ENCODE assay signal across 26 cellular contexts in the genomic region with DNA sequence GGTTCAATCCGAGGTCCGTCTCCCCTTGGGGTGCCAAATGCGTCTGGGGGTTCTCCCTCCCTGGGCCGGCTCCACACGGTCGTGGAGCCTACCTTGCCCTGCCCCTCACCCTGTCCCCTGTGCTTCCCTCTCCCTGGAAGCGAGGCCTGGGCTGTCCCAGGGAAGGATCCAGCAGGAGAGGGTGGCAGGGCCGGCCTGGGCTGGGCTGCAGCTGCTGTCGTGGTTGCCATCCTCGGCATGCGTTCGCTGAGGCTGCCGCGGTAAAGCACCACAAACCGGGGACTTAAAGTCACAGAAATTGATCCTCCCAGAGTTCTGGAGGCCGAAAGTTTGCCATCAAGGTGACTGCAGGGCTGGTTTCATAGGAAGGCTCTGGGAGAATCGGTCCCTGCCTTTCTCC.
DNase-seq lines count a peak whose midpoint lies in the region; ATAC-seq, FAIRE-seq and TF ChIP-seq lines count a peak whose summit lies in the region.
"Had no signal": no experiment of that assay in that cellular context is flagged by ENCODE, and none has a peak within 500 bp of the region (broad histone marks: within the 10 kb centered on the region; RNA-seq: fewer than 3 reads in every experiment).

No MANE protein-coding gene starts in this region.

- peak overlapping the region; percentile 9 for H3K4me2 ChIP-seq in astrocyte (ENCODE audit: low read length)

- WGBS in right cardiac atrium, result 90% methylated on average over 17 of the region's 17 CpGs

- TF ChIP-seq CTCF in astrocyte (IDR thresholded peaks at IDR 0.05; ENCODE audit: insufficient read depth, low read depth, low read length), result no peak
- no peak for TF ChIP-seq CTCF in upper lobe of right lung (IDR thresholded peaks at IDR 0.05)

- H3K4me1 ChIP-seq in right cardiac atrium (ENCODE audit: control insufficient read depth, insufficient read depth, low read length) (no peaks in the 10 kb centered on the region), astrocyte (ENCODE audit: insufficient read depth, low read length) (peaks cover 28% of the 10 kb centered on the region), upper lobe of right lung (no peaks in the 10 kb centered on the region)
- H3K4me1 ChIP-seq: ascending aorta, BE2C, sigmoid colon had no signal

- H3K27me3 ChIP-seq in right cardiac atrium (ENCODE audit: control insufficient read depth, insufficient read depth) (no peaks in the 10 kb centered on the region), astrocyte (ENCODE audit: insufficient read depth, low read length) (no peaks in the 10 kb centered on the region), upper lobe of right lung (peaks cover 4% of the 10 kb centered on the region)
- H3K27me3 ChIP-seq: ascending aorta, BE2C had no signal

- no peaks in the 10 kb centered on the region for H3K79me2 ChIP-seq in astrocyte (ENCODE audit: insufficient read depth, low read length)

- H4K20me1 ChIP-seq in astrocyte (ENCODE audit: insufficient read depth, low read length), result no peaks in the 10 kb centered on the region

- H3K27me3 Mint-ChIP-seq in astrocyte (ENCODE audit: low read depth, unreplicated experiment) (peaks cover 19% of the 10 kb centered on the region), immature natural killer cell (ENCODE audit: low read depth in 3 of 3) (peaks cover 3 to 9% (median 5%) of the 10 kb centered on the region in 3 donors)

- H3K4me1 Mint-ChIP-seq in astrocyte (ENCODE audit: low read depth, unreplicated experiment), result peaks cover 6% of the 10 kb centered on the region
- H3K4me1 Mint-ChIP-seq in immature natural killer cell, result no peaks in the 10 kb centered on the region
- H3K4me1 Mint-ChIP-seq: activated naive CD8-positive, alpha-beta T cell treated with anti-CD3 and anti-CD28 coated beads, Interleukin-2, amount 10 ng/mL, durations not matched to agents 7 days and 5 days; CD8-positive, alpha-beta memory T cell; neural crest cell had no signal

- H3K27ac Mint-ChIP-seq in astrocyte (ENCODE audit: unreplicated experiment) (no peak overlapping the region), immature natural killer cell (no peak overlapping the region)
- H3K27ac Mint-ChIP-seq: activated naive CD8-positive, alpha-beta T cell treated with anti-CD3 and anti-CD28 coated beads, Interleukin-2, amount 10 ng/mL, durations not matched to agents 7 days and 5 days; CD8-positive, alpha-beta memory T cell; progenitor cell of endocrine pancreas had no signal

- H3K27ac ChIP-seq in right cardiac atrium (ENCODE audit: low read length) (no peak overlapping the region), astrocyte (ENCODE audit: low read depth, low read length) (peak overlapping the region; percentile 49), upper lobe of right lung (no peak overlapping the region)
- H3K27ac ChIP-seq: ascending aorta, sigmoid colon, VCaP had no signal

- no peaks in the 10 kb centered on the region for H3K36me3 ChIP-seq in astrocyte (ENCODE audit: insufficient read depth, low read length)
- no peaks in the 10 kb centered on the region for H3K36me3 ChIP-seq in upper lobe of right lung
- H3K36me3 ChIP-seq: ascending aorta, BE2C, sigmoid colon had no signal

- peak overlapping the region; percentile 9 for H3K9ac ChIP-seq in astrocyte (ENCODE audit: low read length)

- no peak overlapping the region for H2AFZ ChIP-seq in astrocyte (ENCODE audit: low read depth, low read length)

- H3K36me3 Mint-ChIP-seq in astrocyte (ENCODE audit: low read depth, unreplicated experiment), result no peaks in the 10 kb centered on the region
- H3K36me3 Mint-ChIP-seq in immature natural killer cell, result no peaks in the 10 kb centered on the region
- H3K36me3 Mint-ChIP-seq: activated naive CD8-positive, alpha-beta T cell treated with anti-CD3 and anti-CD28 coated beads, Interleukin-2, amount 10 ng/mL, durations not matched to agents 7 days and 5 days had no signal

- ATAC-seq in right cardiac atrium, result no peak
- no peak for ATAC-seq in upper lobe of right lung
- ATAC-seq: stimulated activated naive CD8-positive, alpha-beta T cell treated with anti-CD3 and anti-CD28 coated beads, Interleukin-15, Interleukin-2, amounts not matched to agents 100 U/mL and 50 U/mL, for 24 hours had no signal

- DNase-seq in cardiac septum (ENCODE audit: low spot score) (peak; percentile 43), right cardiac atrium (no peak), astrocyte (ENCODE audit: low read depth) (no peak), mesenteric fat pad (ENCODE audit: low spot score) (peak; percentile 57), upper lobe of right lung (peak; percentile 49), immature natural killer cell (no peak), hepatic stellate cell (ENCODE audit: low spot score) (no peak), NCI-H2029 treated with DMSO at 0.1 percent for 48 hours (lab: John Stamatoyannopoulos, UW) (no peak)
- DNase-seq: activated CD4-positive, alpha-beta T cell treated with anti-CD3 and anti-CD28 coated beads for 4 hours; activated naive CD8-positive, alpha-beta T cell treated with anti-CD3 and anti-CD28 coated beads, Interleukin-2, amount 10 ng/mL, durations not matched to agents 7 days and 5 days; activated T-cell treated with anti-CD3 and anti-CD28 coated beads for 4 hours; BE2C; CD8-positive, alpha-beta memory T cell; dermis blood vessel endothelial cell; DMS153; KBM-7; MM.1S; NCI-H1417; NCI-H2081 treated with DMSO at 0.1 percent for 48 hours; NCI-H345; sigmoid colon; stimulated activated naive CD8-positive, alpha-beta T cell treated with anti-CD3 and anti-CD28 coated beads, Interleukin-15, Interleukin-2, amounts not matched to agents 100 U/mL and 50 U/mL, for 24 hours had no signal

- peaks cover 13% of the 10 kb centered on the region for H3K9me3 Mint-ChIP-seq in astrocyte (ENCODE audit: unreplicated experiment)
- H3K9me3 Mint-ChIP-seq in immature natural killer cell, result no peaks in the 10 kb centered on the region
- H3K9me3 Mint-ChIP-seq: activated naive CD8-positive, alpha-beta T cell treated with anti-CD3 and anti-CD28 coated beads, Interleukin-2, amount 10 ng/mL, durations not matched to agents 7 days and 5 days had no signal

- H3K9me3 ChIP-seq in right cardiac atrium (ENCODE audit: control insufficient read depth, low read length) (no peaks in the 10 kb centered on the region), astrocyte (ENCODE audit: insufficient read depth, low read depth, low read length) (no peaks in the 10 kb centered on the region), upper lobe of right lung (no peaks in the 10 kb centered on the region)
- H3K9me3 ChIP-seq: ascending aorta, BE2C had no signal

- no peak for FAIRE-seq in astrocyte (lab: Jason Lieb, UNC)

- intact Hi-C loops in cardiac septum (cut with DNase I) (no loop called here), right cardiac atrium (cut with DNase I) (loop anchor here in 1 of 4 donors (5.0 kb wide), 1 partner anchor 46 kb away; no protein-coding TSS in a partner anchor), upper lobe of right lung (cut with DNase I) (no loop called here)

- H3K4me3 ChIP-seq in right cardiac atrium (ENCODE audit: low read length) (no peak overlapping the region), astrocyte (ENCODE audit: insufficient read depth, low read depth, low read length) (no peak overlapping the region), upper lobe of right lung (no peak overlapping the region)
- H3K4me3 ChIP-seq: ascending aorta, sigmoid colon had no signal

- H3K4me3 Mint-ChIP-seq in astrocyte (ENCODE audit: unreplicated experiment) (no peak overlapping the region), immature natural killer cell (no peak overlapping the region)
- H3K4me3 Mint-ChIP-seq: activated naive CD8-positive, alpha-beta T cell treated with anti-CD3 and anti-CD28 coated beads, Interleukin-2, amount 10 ng/mL, durations not matched to agents 7 days and 5 days; CD8-positive, alpha-beta memory T cell; neural crest cell had no signal

Comparison
In these comparisons a context has a peak if more than half of its experiments do, and no peak if none do; other contexts are left out.
1. DNase-seq: peak in cardiac septum (single experiment), mesenteric fat pad (single experiment) and upper lobe of right lung (single experiment); none in right cardiac atrium (0 of 3), astrocyte (single experiment), immature natural killer cell (0 of 3), hepatic stellate cell (single experiment) and NCI-H2029 treated with DMSO at 0.1 percent for 48 hours (single experiment).